37 cellular contexts compared by ENCODE assay signal in the genomic region with DNA sequence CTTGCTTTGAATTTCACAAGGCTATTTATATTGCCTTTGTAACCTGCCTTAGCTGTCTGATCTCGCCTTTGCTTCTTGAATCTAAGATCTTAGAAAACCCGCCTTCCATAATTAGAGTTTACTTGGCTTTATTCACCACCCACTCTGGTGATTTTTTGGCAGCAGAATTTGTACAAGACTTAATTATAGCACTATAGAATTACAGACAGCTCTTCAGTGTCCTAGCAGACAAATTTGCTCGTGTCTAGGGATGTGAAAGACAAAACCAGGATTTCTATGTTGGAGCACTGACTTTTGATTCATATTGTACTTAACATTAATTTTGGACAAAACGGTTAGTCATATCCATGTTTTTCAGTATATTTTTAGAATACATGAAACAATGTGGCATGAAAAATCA.
"Had no signal": no experiment of that assay in that cellular context is flagged by ENCODE, and none has a peak within 500 bp of the region (broad histone marks: within the 10 kb centered on the region; RNA-seq: fewer than 3 reads in every experiment).

No MANE protein-coding gene starts in this region.

- H3K9me3 Mint-ChIP-seq: activated B cell treated with CpG ODN at 0.5 μM for 24 hours; activated CD4-positive, alpha-beta memory T cell treated with anti-CD3 and anti-CD28 coated beads for 36 hours; activated naive CD4-positive, alpha-beta T cell treated with anti-CD3 and anti-CD28 coated beads for 36 hours; activated naive CD4-positive, alpha-beta T cell treated with anti-CD3 and anti-CD28 coated beads, Interleukin-2, amount 50 U/mL, for 72 hours; activated T-cell treated with anti-CD3 and anti-CD28 coated beads, Interleukin-2, amount 50 U/mL, for 4 hours; activated T-helper 1 cell treated with anti-CD3 and anti-CD28 coated beads, Interleukin-12 subunit alpha, Interleukin-12 subunit beta, Interleukin-2, Interleukin-4 antibody, amounts not matched to agents 30 ng/mL and 10 ng/mL and 1 ng/mL, durations not matched to agents 14 hours and 24 hours and 36 hours had no signal

- H3K4me3 Mint-ChIP-seq: activated B cell treated with CpG ODN at 0.5 μM for 24 hours; activated CD4-positive, alpha-beta memory T cell treated with anti-CD3 and anti-CD28 coated beads for 36 hours; activated naive CD4-positive, alpha-beta T cell treated with anti-CD3 and anti-CD28 coated beads for 36 hours; activated T-cell treated with anti-CD3 and anti-CD28 coated beads, Interleukin-2, amount 50 U/mL, for 4 hours; activated T-helper 1 cell treated with anti-CD3 and anti-CD28 coated beads, Interleukin-12 subunit alpha, Interleukin-12 subunit beta, Interleukin-2, Interleukin-4 antibody, amounts not matched to agents 30 ng/mL and 10 ng/mL and 1 ng/mL, durations not matched to agents 14 hours and 24 hours and 36 hours had no signal

- DNase-seq: activated B cell treated with CpG ODN at 0.5 μM for 24 hours; activated CD4-positive, alpha-beta memory T cell treated with anti-CD3 and anti-CD28 coated beads for 36 hours; activated CD4-positive, alpha-beta T cell treated with anti-CD3 and anti-CD28 coated beads for 4 hours; activated CD4-positive, alpha-beta T cell treated with anti-CD3 and anti-CD28 coated beads, Interleukin-2, amount 50 U/mL, for 1 hour; activated CD4-positive, CD25-positive, alpha-beta regulatory T cell treated with anti-CD3 and anti-CD28 coated beads, Interleukin-2, amount 50 U/mL, for 72 hours; activated CD8-positive, alpha-beta memory T cell treated with anti-CD3 and anti-CD28 coated beads, Interleukin-2, amount 50 U/mL, for 4 hours; activated gamma-delta T cell treated with Interleukin-2 at 50 U/mL for 16 hours; activated naive CD4-positive, alpha-beta T cell treated with anti-CD3 and anti-CD28 coated beads for 36 hours; activated T-cell treated with anti-CD3 and anti-CD28 coated beads for 4 hours; activated T-cell treated with anti-CD3 and anti-CD28 coated beads, Interleukin-2, amount 50 U/mL, for 4 hours; adrenal gland; body of pancreas; caudate nucleus; cerebellar nuclear complex; MM.1S; MV-4-11; NCI-H1092 treated with DMSO at 0.1 percent for 48 hours; NCI-H1436; NCI-H1694; NCI-H1930; NCI-H2081 treated with DMSO at 0.1 percent for 48 hours; NCI-H2171; NCI-H226; NCI-H446 treated with DMSO at 0.1 percent for 48 hours; NCI-H524; PC-9; SIG-M5; SW 1271; T-helper 1 cell; T-helper 2 cell; T-helper 9 cell had no signal

- H3K9ac ChIP-seq: KMS-11 had no signal

- H3K27me3 Mint-ChIP-seq: activated B cell treated with CpG ODN at 0.5 μM for 24 hours had no signal

- H3K36me3 Mint-ChIP-seq: activated CD4-positive, alpha-beta memory T cell treated with anti-CD3 and anti-CD28 coated beads for 36 hours; activated naive CD4-positive, alpha-beta T cell treated with anti-CD3 and anti-CD28 coated beads, Interleukin-2, amount 50 U/mL, for 72 hours had no signal

- H3K27ac Mint-ChIP-seq: activated B cell treated with CpG ODN at 0.5 μM for 24 hours; activated CD4-positive, alpha-beta memory T cell treated with anti-CD3 and anti-CD28 coated beads for 36 hours; activated naive CD4-positive, alpha-beta T cell treated with anti-CD3 and anti-CD28 coated beads for 36 hours; activated naive CD4-positive, alpha-beta T cell treated with anti-CD3 and anti-CD28 coated beads, Interleukin-2, amount 50 U/mL, for 72 hours; activated T-helper 1 cell treated with anti-CD3 and anti-CD28 coated beads, Interleukin-12 subunit alpha, Interleukin-12 subunit beta, Interleukin-2, Interleukin-4 antibody, amounts not matched to agents 30 ng/mL and 10 ng/mL and 1 ng/mL, durations not matched to agents 14 hours and 24 hours and 36 hours had no signal

- H3K36me3 ChIP-seq: adrenal gland had no signal

- H3K27ac ChIP-seq: adrenal gland, body of pancreas, KMS-11, PC-9, RWPE1, VCaP had no signal

- ATAC-seq: activated naive CD4-positive, alpha-beta T cell treated with anti-CD3 and anti-CD28 coated beads, Interleukin-2, amount 50 U/mL, for 72 hours; activated T-cell treated with anti-CD3 and anti-CD28 coated beads, Interleukin-2, amount 50 U/mL, for 4 hours; body of pancreas; Right ventricle myocardium inferior had no signal

- H3K9me3 ChIP-seq: adrenal gland, body of pancreas had no signal

- H3K4me3 ChIP-seq: adrenal gland, body of pancreas, PC-9 had no signal
